Comparison of ENCODE assay signal across 1 cellular context in genomic region chr1:107862064-107862463, GRCh38.
TF ChIP-seq lines count a peak whose summit lies in the region.

No MANE protein-coding gene starts in this region.

TF ChIP-seq in GM23338, 12 proteins besides CTCF, POLR2A, EP300 and RAD21:
- TF ChIP-seq ZNF462 (CRISPR knock-in tag; IDR thresholded peaks at IDR 0.05) (no peak), POLR2AphosphoS5 (IDR thresholded peaks at IDR 0.05; ENCODE audit: low read depth) (no peak), ETS1 (IDR thresholded peaks at IDR 0.05) (no peak), NANOG (IDR thresholded peaks at IDR 0.05; ENCODE audit: borderline replicate concordance) (no peak), REST (IDR thresholded peaks at IDR 0.05; ENCODE audit: unreplicated experiment) (no peak), EZH2 (IDR thresholded peaks at IDR 0.05; ENCODE audit: low read depth, unreplicated experiment) (no peak), ZNF114 (CRISPR knock-in tag; IDR thresholded peaks at IDR 0.05) (no peak), EZH2phosphoT487 (IDR thresholded peaks at IDR 0.05; ENCODE audit: unreplicated experiment) (no peak), STAT1 (IDR thresholded peaks at IDR 0.05; ENCODE audit: unreplicated experiment) (no peak), CREB1 (CRISPR knock-in tag; IDR thresholded peaks at IDR 0.05; ENCODE audit: low read depth) (no peak), ZNF331 (CRISPR knock-in tag; IDR thresholded peaks at IDR 0.05; ENCODE audit: low read depth) (no peak), JUNB (IDR thresholded peaks at IDR 0.05; ENCODE audit: unreplicated experiment) (no peak)
TF ChIP-seq in GM23338: peak in this region for 0.
